21 cellular contexts compared by ENCODE assay signal in the genomic region with DNA sequence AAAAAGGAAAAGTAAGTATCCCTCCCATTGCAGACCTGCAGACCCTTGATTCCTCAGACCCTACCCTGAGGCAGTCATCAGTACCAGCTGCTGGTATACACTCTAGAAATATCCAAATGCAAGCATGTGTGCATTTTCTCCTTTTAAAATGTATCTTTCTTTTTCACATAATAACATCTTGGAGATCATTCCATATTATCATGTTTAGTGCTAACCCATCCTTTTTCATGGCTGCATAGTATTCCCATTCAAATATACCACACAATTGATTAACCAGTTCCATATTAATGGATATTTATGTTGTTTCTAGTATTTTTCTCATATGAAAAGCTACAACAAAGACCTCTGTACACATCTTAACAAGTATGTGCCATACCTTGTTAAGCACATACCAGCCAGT.
DNase-seq lines count a peak whose midpoint lies in the region; ATAC-seq, FAIRE-seq and TF ChIP-seq lines count a peak whose summit lies in the region.
"Had no signal": no experiment of that assay in that cellular context is flagged by ENCODE, and none has a peak within 500 bp of the region (broad histone marks: within the 10 kb centered on the region; RNA-seq: fewer than 3 reads in every experiment).

No MANE protein-coding gene starts in this region.

- no peak overlapping the region for H3K4me3 ChIP-seq in HEK293 (ENCODE audit: low read depth, low read length)
- H3K4me3 ChIP-seq in K562, result no peak overlapping the region
- no peak overlapping the region for H3K4me3 ChIP-seq in endothelial cell of umbilical vein (replicated peaks in 1 of 3; ENCODE audit: insufficient read depth in 1 of 3, low read depth in 1 of 3, low read length in 3 of 3)
- no peak overlapping the region for H3K4me3 ChIP-seq in osteoblast (ENCODE audit: insufficient read depth, low read length)
- H3K4me3 ChIP-seq: A549; BLaER1 treated with 17β-estradiol and CSF1 and Interleukin-3, amounts not matched to agents 10 nM and 100 nM had no signal

- H3K9ac ChIP-seq in K562 (ENCODE audit: insufficient read depth in 1 of 2, low read depth in 2 of 2, low read length in 2 of 2) (no peak overlapping the region), endothelial cell of umbilical vein (replicated peaks; ENCODE audit: extremely low read depth, insufficient read depth, low read length) (peak overlapping the region; percentile 84)
- H3K9ac ChIP-seq: BLaER1 treated with 17β-estradiol and CSF1 and Interleukin-3, amounts not matched to agents 10 nM and 100 nM had no signal

- H2AFZ ChIP-seq in K562 (ENCODE audit: low read depth, low read length), result no peak overlapping the region
- no peak overlapping the region for H2AFZ ChIP-seq in endothelial cell of umbilical vein (ENCODE audit: low read depth, low read length)
- H2AFZ ChIP-seq in osteoblast (ENCODE audit: low read length), result no peak overlapping the region

- BruUV-seq in K562 (replicated peaks; lab: Mats Ljungman, UMichigan), result no TSS peak
- BruUV-seq in endothelial cell of umbilical vein (replicated peaks; lab: Mats Ljungman, UMichigan), result no TSS peak

- POLR2A ChIA-PET in HEK293 (lab: Yijun Ruan, JAX), result no interaction called here
- POLR2A ChIA-PET in K562 (lab: Yijun Ruan, JAX), result no interaction called here
- POLR2A ChIA-PET in endothelial cell of umbilical vein (lab: Charles Lee), result interaction anchor here (1.8 kb wide), 1 partner anchor 18 kb away, joined by 33 read pairs; no protein-coding TSS in a partner anchor

- H3K9me3 ChIP-seq in HEK293 (ENCODE audit: control insufficient read depth, insufficient read depth, low read depth, low read length) (no peaks in the 10 kb centered on the region; the same call in 1 of the 2 replicates), K562 (replicated peaks; ENCODE audit: control insufficient read depth, insufficient read depth, low read depth, low read length) (no peaks in the 10 kb centered on the region), endothelial cell of umbilical vein (replicated peaks; ENCODE audit: control insufficient read depth, insufficient read depth, low read length) (no peaks in the 10 kb centered on the region), osteoblast (ENCODE audit: low read depth, low read length) (no peaks in the 10 kb centered on the region)
- H3K9me3 ChIP-seq: A549, Caco-2 had no signal

- TF ChIP-seq CTCF in HEK293 (tag by site-specific recombination; IDR thresholded peaks at IDR 0.05), result no peak
- TF ChIP-seq CTCF in K562 (IDR thresholded peaks at IDR 0.05 in 2 of 3, conservative IDR thresholded peaks at IDR 0.05 in 1 of 3; ENCODE audit: insufficient read depth in 2 of 3, low read depth in 1 of 3, low read length in 3 of 3), result no peak
- TF ChIP-seq CTCF in endothelial cell of umbilical vein (IDR thresholded peaks at IDR 0.05; ENCODE audit: extremely low read depth in 1 of 2, insufficient read depth in 1 of 2, low read depth in 1 of 2, low read length in 2 of 2), result no peak
- TF ChIP-seq CTCF in osteoblast (IDR thresholded peaks at IDR 0.05; ENCODE audit: extremely low read depth, low read depth, low read length), result no peak

- H3K4me2 ChIP-seq in K562 (ENCODE audit: insufficient read depth, low read length) (no peak overlapping the region), endothelial cell of umbilical vein (ENCODE audit: insufficient read depth, low read length) (peak overlapping the region; percentile 21), osteoblast (ENCODE audit: insufficient read depth, low read length) (no peak overlapping the region)
- H3K4me2 ChIP-seq: A549; BLaER1 treated with 17β-estradiol and CSF1 and Interleukin-3, amounts not matched to agents 10 nM and 100 nM had no signal

- CTCF ChIA-PET in HEK293 (lab: Yijun Ruan, JAX), result interaction anchor here (1.0 to 4.6 kb wide), 9 partner anchors 13 to 376 kb away, joined by 3 to 71 read pairs (median 5); partner anchors contain the start of gene BMP6
- CTCF ChIA-PET in K562 (lab: Yijun Ruan, JAX; ENCODE audit: low intra/inter-chr PET ratio), result interaction anchor here (0.6 to 2.5 kb wide), 3 partner anchors 118 to 378 kb away, joined by 3 to 21 read pairs (median 3); no protein-coding TSS in a partner anchor
- CTCF ChIA-PET in endothelial cell of umbilical vein (lab: Charles Lee), result interaction anchor here (1.6 to 2.6 kb wide), 6 partner anchors 13 to 97 kb away, joined by 14 to 78 read pairs (median 29); partner anchors contain the start of gene TXNDC5

- TF ChIP-seq POLR2A in K562 (conservative IDR thresholded peaks at IDR 0.05) (no peak), endothelial cell of umbilical vein (IDR thresholded peaks at IDR 0.05; ENCODE audit: low read depth, low read length) (no peak)

- no peak for DNase-seq in K562 (ENCODE audit: extremely low read depth in 1 of 4, low spot score in 3 of 4)
- DNase-seq in endothelial cell of umbilical vein (ENCODE audit: low read depth, low spot score), result no peak
- no peak for DNase-seq in osteoblast (ENCODE audit: insufficient read length, low spot score, missing footprints)
- DNase-seq in NCI-H1417 treated with DMSO at 0.1 percent for 48 hours (lab: John Stamatoyannopoulos, UW), result no peak
- DNase-seq: AML-193; Caco-2; Calu3; CD4-positive, alpha-beta T cell; CD8-positive, alpha-beta T cell; DMS79 treated with DMSO at 0.1 percent for 48 hours; GF-D8 had no signal

- H3K36me3 ChIP-seq in HEK293 (ENCODE audit: control insufficient read depth in 2 of 2, insufficient read depth in 1 of 2, low read length in 2 of 2), result no peaks in the 10 kb centered on the region
- no peaks in the 10 kb centered on the region for H3K36me3 ChIP-seq in K562 (ENCODE audit: control insufficient read depth, insufficient read depth, low read length)
- no peaks in the 10 kb centered on the region for H3K36me3 ChIP-seq in endothelial cell of umbilical vein (ENCODE audit: control insufficient read depth in 2 of 2, extremely low read depth in 1 of 2, insufficient read depth in 2 of 2, low read length in 2 of 2)
- no peaks in the 10 kb centered on the region for H3K36me3 ChIP-seq in osteoblast (ENCODE audit: insufficient read depth, low read length)
- H3K36me3 ChIP-seq: BLaER1 treated with 17β-estradiol and CSF1 and Interleukin-3, amounts not matched to agents 10 nM and 100 nM had no signal

- H3K4me1 ChIP-seq in HEK293 (ENCODE audit: control insufficient read depth, insufficient read depth, low read length) (peaks cover 7% of the 10 kb centered on the region; the same call in 1 of the 2 replicates), K562 (replicated peaks in 1 of 2; ENCODE audit: control insufficient read depth in 2 of 2, insufficient read depth in 2 of 2, low read length in 2 of 2) (no peaks in the 10 kb centered on the region; a peak in 1 of 5 replicates), endothelial cell of umbilical vein (ENCODE audit: control insufficient read depth, extremely low read depth, insufficient read depth, low read length) (peaks cover 60% of the 10 kb centered on the region), osteoblast (ENCODE audit: insufficient read depth, low read length) (peaks cover 21% of the 10 kb centered on the region)

- FAIRE-seq in K562 (lab: Jason Lieb, UNC) (no peak), endothelial cell of umbilical vein (lab: Jason Lieb, UNC) (no peak)
- FAIRE-seq: A549, D721Med, G401.6, GM12891, GM19239 had no signal

- ATAC-seq in K562, result no peak
- ATAC-seq in HG02852 (IDR thresholded peaks at IDR 0.05; ENCODE audit: unreplicated experiment), result no peak
- ATAC-seq: A549; CD8-positive, alpha-beta T cell had no signal

- H3K79me2 ChIP-seq in K562 (ENCODE audit: control insufficient read depth, insufficient read depth, low read length) (no peaks in the 10 kb centered on the region), endothelial cell of umbilical vein (ENCODE audit: control insufficient read depth, insufficient read depth, low read length) (no peaks in the 10 kb centered on the region), osteoblast (ENCODE audit: insufficient read depth, low read length) (no peaks in the 10 kb centered on the region)

- no peaks in the 10 kb centered on the region for H4K20me1 ChIP-seq in K562 (replicated peaks; ENCODE audit: control insufficient read depth, insufficient read depth, low read length)
- no peaks in the 10 kb centered on the region for H4K20me1 ChIP-seq in endothelial cell of umbilical vein (replicated peaks; ENCODE audit: control insufficient read depth, extremely low read depth, insufficient read depth, low read length)
- no peaks in the 10 kb centered on the region for H4K20me1 ChIP-seq in osteoblast (ENCODE audit: insufficient read depth, low read length)
- H4K20me1 ChIP-seq: BLaER1 treated with 17β-estradiol and CSF1 and Interleukin-3, amounts not matched to agents 10 nM and 100 nM had no signal

- H3K9me1 ChIP-seq in K562 (ENCODE audit: control insufficient read depth, insufficient read depth, low read length), result no peaks in the 10 kb centered on the region
- H3K9me1 ChIP-seq in endothelial cell of umbilical vein (replicated peaks; ENCODE audit: control insufficient read depth, extremely low read depth, insufficient read depth, low read length), result no peaks in the 10 kb centered on the region

- H3K27me3 ChIP-seq in K562 (ENCODE audit: control insufficient read depth in 2 of 2, insufficient read depth in 2 of 2, low read length in 2 of 2) (no peaks in the 10 kb centered on the region; a peak in 1 of 5 replicates), endothelial cell of umbilical vein (ENCODE audit: control insufficient read depth in 2 of 2, insufficient read depth in 2 of 2, low read length in 2 of 2) (no peaks in the 10 kb centered on the region), osteoblast (ENCODE audit: insufficient read depth, low read length) (no peaks in the 10 kb centered on the region)
- H3K27me3 ChIP-seq: BLaER1 treated with 17β-estradiol and CSF1 and Interleukin-3, amounts not matched to agents 10 nM and 100 nM had no signal

- intact Hi-C loops in K562 (cut with micrococcal nuclease), result loop anchor here (2.0 to 5.0 kb wide), 5 partner anchors 176 to 371 kb away; no protein-coding TSS in a partner anchor
- intact Hi-C loops in endothelial cell of umbilical vein (cut with micrococcal nuclease), result loop anchor here (2.0 to 5.0 kb wide), 2 partner anchors 41 to 64 kb away; no protein-coding TSS in a partner anchor

- no peak for TF ChIP-seq EP300 in K562 (IDR thresholded peaks at IDR 0.05; ENCODE audit: low read length)

- dilution Hi-C loops in endothelial cell of umbilical vein (cut with MboI; ENCODE audit: extremely low pct_ligation_motif_present, low sequenced_read_pairs), result no loop called here

- in situ Hi-C loops in K562 (cut with MboI), result no loop called here

- H3K27ac ChIP-seq in HEK293 (ENCODE audit: extremely low read depth, low read depth, low read length), result no peak overlapping the region
- H3K27ac ChIP-seq in K562 (ENCODE audit: extremely low read depth, low read depth, low read length), result no peak overlapping the region
- H3K27ac ChIP-seq in endothelial cell of umbilical vein (ENCODE audit: insufficient read depth, low read depth, low read length), result peak overlapping the region; percentile 99
- no peak overlapping the region for H3K27ac ChIP-seq in osteoblast (ENCODE audit: low read depth, low read length)
- H3K27ac ChIP-seq: 22Rv1; BLaER1 treated with 17β-estradiol and CSF1 and Interleukin-3, amounts not matched to agents 10 nM and 100 nM; C4-2B had no signal

- no peak for TF ChIP-seq RAD21 in K562 (CRISPR knock-in tag; conservative IDR thresholded peaks at IDR 0.05 in 1 of 2, IDR thresholded peaks at IDR 0.05 in 1 of 2)

Comparison
In these comparisons a context has a peak if more than half of its experiments do, and no peak if none do; other contexts are left out.
1. Of the 44 proteins assayed by ChIP-seq in both K562 and HEK293: peak only in K562: none; only in HEK293: none; in both: ZNF146; in neither: 43.